8 cellular contexts compared by ENCODE assay signal in genomic region chr2:213150315-213150951, GRCh38. TPM values are rescaled to one million over a fixed set of nuclear protein-coding genes. Genes with fewer than 3 reads are reported as not detected.
A peak's percentile ranks its signal among the peaks of the same experiment; 100 is the strongest.
DNase-seq lines count a peak whose midpoint lies in the region; ATAC-seq and TF ChIP-seq lines count a peak whose summit lies in the region.

No MANE protein-coding gene starts in this region.

- H3K27me3 ChIP-seq in CD8-positive, alpha-beta T cell (ENCODE audit: insufficient read depth, low read length) = no peaks in the 10 kb centered on the region
- H3K27me3 ChIP-seq in mammary epithelial cell (ENCODE audit: insufficient read depth, low read length) (no peaks in the 10 kb centered on the region), left lung (peaks cover 0 to 7% of the 10 kb centered on the region in 2 donors), suprapubic skin (no peaks in the 10 kb centered on the region)

- ATAC-seq in CD8-positive, alpha-beta T cell = no peak
- peak; percentile 9 for ATAC-seq in left lung
- no peak for ATAC-seq in GM19463 (IDR thresholded peaks at IDR 0.05; ENCODE audit: unreplicated experiment)
- ATAC-seq in GM21390 (IDR thresholded peaks at IDR 0.05; ENCODE audit: unreplicated experiment) = no peak

- peak overlapping the region; percentile 81 for H3K9ac ChIP-seq in mammary epithelial cell (ENCODE audit: insufficient read depth, low read length)

- TF ChIP-seq CTCF in CD8-positive, alpha-beta T cell (IDR thresholded peaks at IDR 0.05) = no peak
- TF ChIP-seq CTCF in mammary epithelial cell (conservative IDR thresholded peaks at IDR 0.05 in 1 of 2, IDR thresholded peaks at IDR 0.05 in 1 of 2; ENCODE audit: extremely low read depth in 1 of 2, insufficient read depth in 1 of 2, low read depth in 1 of 2, low read length in 2 of 2) (no peak), left lung (IDR thresholded peaks at IDR 0.05) (no peak), suprapubic skin (IDR thresholded peaks at IDR 0.05) (no peak)

- peak overlapping the region; percentile 94 for H2AFZ ChIP-seq in mammary epithelial cell (ENCODE audit: low read depth, low read length)

- H4K20me1 ChIP-seq in mammary epithelial cell (ENCODE audit: insufficient read depth, low read length) = no peaks in the 10 kb centered on the region

- TF ChIP-seq EP300 in suprapubic skin (IDR thresholded peaks at IDR 0.05) = no peak

- CTCF ChIA-PET in CD8-positive, alpha-beta T cell (lab: Charles Lee) = interaction anchor here (0.7 to 4.4 kb wide), 7 partner anchors 12 to 373 kb away, joined by 3 to 44 read pairs (median 8); no protein-coding TSS in a partner anchor
- CTCF ChIA-PET in mammary epithelial cell (lab: Charles Lee; ENCODE audit: low non-redundant PET) = interaction anchor here (0.6 kb wide), 1 partner anchor 464 kb away, joined by 4 read pairs; no protein-coding TSS in a partner anchor

- peak in 1 of 7 experiments; percentile 15 for DNase-seq in CD8-positive, alpha-beta T cell
- peak; percentile 57 for DNase-seq in mammary epithelial cell
- DNase-seq in left lung = no peak
- no peak for DNase-seq in suprapubic skin (ENCODE audit: low spot score in 2 of 2)
- DNase-seq in activated CD4-positive, alpha-beta T cell treated with anti-CD3 and anti-CD28 coated beads, Interleukin-2, amount 50 U/mL, for 1 hour = no peak

- in situ Hi-C loops in mammary epithelial cell (cut with MboI; ENCODE audit: low sequenced_read_pairs in 2 of 2) = loop anchor here (5.0 to 10.0 kb wide), 3 partner anchors 378 to 553 kb away; no protein-coding TSS in a partner anchor

- peaks cover 12% of the 10 kb centered on the region for H3K4me1 ChIP-seq in CD8-positive, alpha-beta T cell (ENCODE audit: insufficient read depth, low read length)
- H3K4me1 ChIP-seq in mammary epithelial cell (ENCODE audit: insufficient read depth, low read length) (peaks cover 15% of the 10 kb centered on the region), left lung (peaks cover 0 to 5% of the 10 kb centered on the region in 2 donors), suprapubic skin (peaks cover 48% of the 10 kb centered on the region)

- intact Hi-C loops in CD8-positive, alpha-beta T cell (cut with DNase I, micrococcal nuclease) = loop anchor here (2.0 to 10.0 kb wide), 9 partner anchors 43 to 1657 kb away; partner anchors contain the start of gene BARD1 (in 2 of the 2)
- intact Hi-C loops in mammary epithelial cell (cut with micrococcal nuclease) = loop anchor here (5.0 kb wide), 3 partner anchors 178 to 533 kb away; no protein-coding TSS in a partner anchor
- intact Hi-C loops in left lung (cut with DNase I) = loop anchor here in 1 of 2 donors (10.0 kb wide), 1 partner anchor 376 kb away; no protein-coding TSS in a partner anchor

- no peak for TF ChIP-seq POLR2A in suprapubic skin (IDR thresholded peaks at IDR 0.05)

- dilution Hi-C loops in mammary epithelial cell (cut with HindIII; ENCODE audit: low sequenced_read_pairs) = no loop called here

- H3K27ac ChIP-seq in CD8-positive, alpha-beta T cell (ENCODE audit: low read depth, low read length) = peak overlapping the region; percentile 65
- H3K27ac ChIP-seq in KOPT-K1 (ENCODE audit: low read depth, low read length, poor library complexity, severe bottlenecking) (peak overlapping the region; percentile 96), mammary epithelial cell (ENCODE audit: insufficient read depth, low read depth, low read length) (peak overlapping the region; percentile 69), left lung (peak overlapping the region; percentile 76 to 79), suprapubic skin (peak overlapping the region; percentile 96)

- H3K9me3 Mint-ChIP-seq in CD8-positive, alpha-beta T cell = no peaks in the 10 kb centered on the region

- BruUV-seq in mammary epithelial cell (replicated peaks; lab: Mats Ljungman, UMichigan) = no TSS peak

- H3K36me3 ChIP-seq in CD8-positive, alpha-beta T cell (ENCODE audit: insufficient read depth, low read length) = no peaks in the 10 kb centered on the region
- peaks cover 17% of the 10 kb centered on the region for H3K36me3 ChIP-seq in KOPT-K1 (ENCODE audit: insufficient read depth, low read length)
- no peaks in the 10 kb centered on the region for H3K36me3 ChIP-seq in mammary epithelial cell (ENCODE audit: insufficient read depth, low read length)
- no peaks in the 10 kb centered on the region for H3K36me3 ChIP-seq in left lung
- no peaks in the 10 kb centered on the region for H3K36me3 ChIP-seq in suprapubic skin

- POLR2A ChIA-PET in CD8-positive, alpha-beta T cell (lab: Charles Lee) = interaction anchor here (0.7 to 2.9 kb wide), 9 partner anchors 20 to 445 kb away, joined by 3 to 15 read pairs (median 5); partner anchors contain the start of gene SPAG16

- peak overlapping the region; percentile 34 for H3K4me3 ChIP-seq in CD8-positive, alpha-beta T cell (ENCODE audit: low read depth, low read length)
- H3K4me3 ChIP-seq in mammary epithelial cell (replicated peaks in 1 of 3; ENCODE audit: insufficient read depth in 1 of 3, low read depth in 2 of 3, low read length in 3 of 3) (peak overlapping the region; percentile 83 to 98 (median 83)), left lung (peak overlapping the region; percentile 42 to 71), suprapubic skin (peak overlapping the region; percentile 75)

- H3K4me3 Mint-ChIP-seq in CD8-positive, alpha-beta T cell = peak overlapping the region; percentile 90

- peaks cover 12% of the 10 kb centered on the region for H3K79me2 ChIP-seq in mammary epithelial cell (ENCODE audit: insufficient read depth, low read length)

- no peaks in the 10 kb centered on the region for H3K9me3 ChIP-seq in CD8-positive, alpha-beta T cell (ENCODE audit: low read length)
- H3K9me3 ChIP-seq in KOPT-K1 (ENCODE audit: insufficient read depth, low read length, poor library complexity, severe bottlenecking) (no peaks in the 10 kb centered on the region), mammary epithelial cell (replicated peaks; ENCODE audit: insufficient read depth, low read length) (no peaks in the 10 kb centered on the region), left lung (no peaks in the 10 kb centered on the region), suprapubic skin (no peaks in the 10 kb centered on the region)

- WGBS in mammary epithelial cell (ENCODE audit: low coverage, missing lambda C conversion rate) = 0% methylated on average over 3 of the region's 9 CpGs
- WGBS in suprapubic skin = under 1% methylated on average over 9 of the region's 9 CpGs

- peaks cover 10% of the 10 kb centered on the region for H3K36me3 Mint-ChIP-seq in CD8-positive, alpha-beta T cell

- H3K27me3 Mint-ChIP-seq in CD8-positive, alpha-beta T cell (ENCODE audit: low read depth) = no peaks in the 10 kb centered on the region

- peaks cover 57% of the 10 kb centered on the region for H3K4me1 Mint-ChIP-seq in CD8-positive, alpha-beta T cell (ENCODE audit: low read depth)

- peak overlapping the region; percentile 95 for H3K4me2 ChIP-seq in mammary epithelial cell (ENCODE audit: insufficient read depth, low read depth, low read length)

- peak overlapping the region; percentile 91 for H3K27ac Mint-ChIP-seq in CD8-positive, alpha-beta T cell

RNA-seq across cellular contexts. Expression of gene IKZF2, which starts 1.0 kb away (rescaled TPM):
- 10 to 100 TPM; 11.2 to 14.6 TPM for total RNA-seq in CD8-positive, alpha-beta T cell
- total RNA-seq in mammary epithelial cell (10 to 100 TPM; 17.3 to 27.9 TPM), left lung (10 to 100 TPM; 11.2 to 11.6 TPM), suprapubic skin (10 to 100 TPM; 38.3 to 95.3 (median 66.5) TPM)
- 6.4 TPM for polyA plus RNA-seq in mammary epithelial cell
- 2.6 TPM for polyA minus RNA-seq in mammary epithelial cell
